ENCODE assay signal across 8 cellular contexts in genomic region chr19:58451358-58452101, GRCh38. TPM values are rescaled to one million over a fixed set of nuclear protein-coding genes. Genes with fewer than 3 reads are reported as not detected.
DNase-seq lines count a peak whose midpoint lies in the region; ATAC-seq, FAIRE-seq and TF ChIP-seq lines count a peak whose summit lies in the region.

TSS of gene ZNF324B (plus strand) at chr19:58451622. CDS start at chr19:58453702, 2,080 bp downstream.

- H3K36me3 Mint-ChIP-seq in Caco-2 (ENCODE audit: insufficient read depth, unreplicated experiment) = no peaks in the 10 kb centered on the region

- H3K18ac ChIP-seq in mesendoderm (ENCODE audit: low read length) = no peak within 1 kb of the TSS

- H3K27me3 ChIP-seq in Caco-2 (replicated peaks; ENCODE audit: control insufficient read depth, insufficient read depth, low read length) = no peaks in the 10 kb centered on the region
- H3K27me3 ChIP-seq in endocrine pancreas (ENCODE audit: control insufficient read depth, insufficient read depth, low read length) = no peaks in the 10 kb centered on the region
- H3K27me3 ChIP-seq in mesendoderm (ENCODE audit: insufficient read depth, low read length, poor library complexity) = no peaks in the 10 kb centered on the region

- H3K9me3 ChIP-seq in Caco-2 (peaks cover 31% of the 10 kb centered on the region), endocrine pancreas (ENCODE audit: control insufficient read depth, low read length) (no peaks in the 10 kb centered on the region)

- BruUV-seq in Caco-2 (replicated peaks; lab: Mats Ljungman, UMichigan) = no TSS peak

- H3K27me3 Mint-ChIP-seq in Caco-2 (ENCODE audit: insufficient read depth, unreplicated experiment) = no peaks in the 10 kb centered on the region

- intact Hi-C loops in Caco-2 (cut with micrococcal nuclease; ENCODE audit: unreplicated experiment) = loop anchor here (1.0 to 2.0 kb wide), 2 partner anchors 15 to 43 kb away; partner anchors contain the start of genes ZNF324 and ZNF584

- H3K4me3 ChIP-seq in Caco-2 (ENCODE audit: low read depth, low read length) = peak within 1 kb of the TSS; percentile 72
- H3K4me3 ChIP-seq in endocrine pancreas (ENCODE audit: control insufficient read depth, insufficient read depth, low read length) = peak within 1 kb of the TSS; percentile 86
- peak within 1 kb of the TSS; percentile 61 for H3K4me3 ChIP-seq in mesendoderm (ENCODE audit: low read length)

- peak; percentile 96 to 97 for DNase-seq in Caco-2
- DNase-seq in HTR-8/SVneo (ENCODE audit: insufficient read length, low spot score) = peak; percentile 97
- DNase-seq in NOMO-1 treated with DMSO at 0.1 percent for 48 hours (lab: John Stamatoyannopoulos, UW; ENCODE audit: unreplicated experiment) = peak; percentile 94
- DNase-seq in activated CD8-positive, alpha-beta memory T cell treated with anti-CD3 and anti-CD28 coated beads for 4 hours (ENCODE audit: low read depth in 2 of 2) = peak; percentile 89 to 94
- DNase-seq in mesendoderm = peak; percentile 98
- DNase-seq in stimulated activated CD8-positive, alpha-beta memory T cell treated with anti-CD3 and anti-CD28 coated beads, Interleukin-12 subunit alpha, Interleukin-12 subunit beta, amount 100 ng/mL, for 4 hours (ENCODE audit: low read depth) = peak; percentile 94

- peak; percentile 93 for ATAC-seq in GM21381 (IDR thresholded peaks at IDR 0.05; ENCODE audit: unreplicated experiment)

- H3K23ac ChIP-seq in mesendoderm (ENCODE audit: low read length) = no peak within 1 kb of the TSS

- no peaks in the 10 kb centered on the region for H3K79me2 ChIP-seq in mesendoderm (ENCODE audit: control insufficient read depth, insufficient read depth, low read length)

- H3K4ac ChIP-seq in mesendoderm (ENCODE audit: low read depth, low read length) = no peak within 1 kb of the TSS

- peak; percentile 75 for FAIRE-seq in HTR-8/SVneo (lab: Jason Lieb, UNC)

- no peaks in the 10 kb centered on the region for H3K36me3 ChIP-seq in Caco-2 (ENCODE audit: control insufficient read depth, insufficient read depth, low read length)
- no peaks in the 10 kb centered on the region for H3K36me3 ChIP-seq in endocrine pancreas (ENCODE audit: control insufficient read depth, insufficient read depth, low read length)
- no peaks in the 10 kb centered on the region for H3K36me3 ChIP-seq in mesendoderm (ENCODE audit: control insufficient read depth, insufficient read depth, low read length)

- POLR2A ChIA-PET in Caco-2 (lab: Charles Lee) = interaction anchor here (0.6 to 1.2 kb wide), 2 partner anchors 43 to 268 kb away, joined by 3 to 14 read pairs; partner anchors contain the start of gene ZNF584

- CTCF ChIA-PET in Caco-2 (lab: Charles Lee) = interaction anchor here (0.5 to 1.1 kb wide), 3 partner anchors 16 to 68 kb away, joined by 3 to 9 read pairs (median 3); partner anchors contain the start of genes ZBTB45 and ZNF324

- H2BK5ac ChIP-seq in mesendoderm (ENCODE audit: low read length) = no peak within 1 kb of the TSS

- H3K4me1 ChIP-seq in Caco-2 (peaks cover 3% of the 10 kb centered on the region; the same call in 1 of the 2 replicates), endocrine pancreas (ENCODE audit: control insufficient read depth, insufficient read depth, low read length) (peaks cover 5% of the 10 kb centered on the region), mesendoderm (ENCODE audit: control insufficient read depth, low read depth, low read length) (no peaks in the 10 kb centered on the region)

- WGBS in mesendoderm (ENCODE audit: extremely low coverage, insufficient coverage, low lambda C conversion rate) = no CpG with 5 or more reads among the region's 79 CpGs

- no peak within 1 kb of the TSS for H2AK5ac ChIP-seq in mesendoderm (ENCODE audit: low read length)

- peaks cover 25% of the 10 kb centered on the region for H3K9me3 Mint-ChIP-seq in Caco-2 (ENCODE audit: unreplicated experiment)

- no peaks in the 10 kb centered on the region for H3K79me1 ChIP-seq in mesendoderm (ENCODE audit: low read length)

- H3K4me3 Mint-ChIP-seq in Caco-2 (ENCODE audit: unreplicated experiment) = peak within 1 kb of the TSS; percentile 90

- no peak within 1 kb of the TSS for H4K5ac ChIP-seq in mesendoderm (ENCODE audit: low read length)

- no peak within 1 kb of the TSS for H3K27ac ChIP-seq in mesendoderm (ENCODE audit: low read depth, low read length)

- H3K56ac ChIP-seq in mesendoderm (ENCODE audit: low read length) = peak within 1 kb of the TSS; percentile 84

- H3K4me1 Mint-ChIP-seq in Caco-2 (ENCODE audit: low read depth, unreplicated experiment) = peaks cover 19% of the 10 kb centered on the region

- H3K9ac ChIP-seq in endocrine pancreas (ENCODE audit: control insufficient read depth, insufficient read depth, low read length) (peak within 1 kb of the TSS; percentile 89), mesendoderm (ENCODE audit: low read length) (peak within 1 kb of the TSS; percentile 78)

- peak within 1 kb of the TSS; percentile 79 for H3K4me2 ChIP-seq in mesendoderm (ENCODE audit: low read length)

- no peak for TF ChIP-seq CTCF in Caco-2 (IDR thresholded peaks at IDR 0.05; ENCODE audit: insufficient read depth in 1 of 2, low read depth in 1 of 2, low read length in 1 of 2, severe bottlenecking in 1 of 2, unreplicated experiment in 1 of 2)

- H2BK120ac ChIP-seq in mesendoderm (ENCODE audit: low read depth, low read length) = no peak within 1 kb of the TSS

- peak within 1 kb of the TSS; percentile 86 for H3K27ac Mint-ChIP-seq in Caco-2 (ENCODE audit: unreplicated experiment)

- no peak within 1 kb of the TSS for H2BK15ac ChIP-seq in mesendoderm (replicated peaks; ENCODE audit: low read depth)

- no peak within 1 kb of the TSS for H4K8ac ChIP-seq in mesendoderm (ENCODE audit: low read depth, low read length)

RNA-seq across cellular contexts. Expression of gene ZNF324B, which starts in this region (rescaled TPM):
- total RNA-seq in Caco-2 (2022) = 4.6 and 6.8 TPM in 2 replicates
- 1.7 TPM for polyA plus RNA-seq in mesendoderm (2013, experiment 1 of 2)
- polyA plus RNA-seq in mesendoderm (2013, experiment 2 of 2) = 1.6 TPM
